Comparison of ENCODE assay signal across 19 cellular contexts in genomic region chr10:133129151-133129853, GRCh38. TPM values are rescaled to one million over a fixed set of nuclear protein-coding genes. Genes with fewer than 3 reads are reported as not detected.
DNase-seq lines count a peak whose midpoint lies in the region; ATAC-seq and TF ChIP-seq lines count a peak whose summit lies in the region.
"Had no signal": no experiment of that assay in that cellular context is flagged by ENCODE, and none has a peak within 500 bp of the region (broad histone marks: within the 10 kb centered on the region; RNA-seq: fewer than 3 reads in every experiment).

No MANE protein-coding gene starts in this region.

- no peak overlapping the region for H2BK120ac ChIP-seq in neuronal stem cell (ENCODE audit: low read depth, low read length)

- POLR2A ChIA-PET in SK-N-SH (lab: Yijun Ruan, JAX) = no interaction called here

- no peak for TF ChIP-seq CTCF in SK-N-SH (IDR thresholded peaks at IDR 0.05)

- no peaks in the 10 kb centered on the region for H3K4me1 Mint-ChIP-seq in stimulated activated naive CD8-positive, alpha-beta T cell treated with anti-CD3 and anti-CD28 coated beads, Interleukin-15, amount 100 ng/mL, for 72 hours

- no peak overlapping the region for H2BK5ac ChIP-seq in neuronal stem cell (ENCODE audit: low read length)

- H3K9me2 ChIP-seq in SK-N-SH = no peaks in the 10 kb centered on the region

- ATAC-seq in SK-N-SH treated with all-trans-retinoic acid at 6 μM for 48 hours = no peak
- ATAC-seq in stimulated activated naive CD8-positive, alpha-beta T cell treated with anti-CD3 and anti-CD28 coated beads, Interleukin-15, amount 100 ng/mL, for 72 hours = peak; percentile 29
- no peak for ATAC-seq in stimulated activated naive CD8-positive, alpha-beta T cell treated with anti-CD3 and anti-CD28 coated beads, Interleukin-15, Interleukin-2, amounts not matched to agents 100 U/mL and 50 U/mL, for 24 hours
- no peak for ATAC-seq in GM18520 (IDR thresholded peaks at IDR 0.05; ENCODE audit: unreplicated experiment)
- ATAC-seq in GM19328 (IDR thresholded peaks at IDR 0.05; ENCODE audit: unreplicated experiment) = no peak

- H3K27me3 ChIP-seq in SK-N-SH (ENCODE audit: insufficient read depth) (no peaks in the 10 kb centered on the region), neuronal stem cell (ENCODE audit: control insufficient read depth in 3 of 3, insufficient read depth in 3 of 3, low read depth in 1 of 3, low read length in 3 of 3) (peaks cover 0 to 8% (median 4%) of the 10 kb centered on the region in 3 experiments)

- no peak for TF ChIP-seq RAD21 in SK-N-SH (IDR thresholded peaks at IDR 0.05; ENCODE audit: low read length)

- H3K27ac ChIP-seq in SK-N-SH (ENCODE audit: low read depth in 2 of 2, low read length in 1 of 2) (no peak overlapping the region), neuronal stem cell (replicated peaks; ENCODE audit: low read length) (no peak overlapping the region)
- H3K27ac ChIP-seq: 22Rv1 had no signal

- H3K36me3 ChIP-seq in SK-N-SH (replicated peaks in 1 of 2; ENCODE audit: control insufficient read depth in 1 of 2, insufficient read depth in 2 of 2, low read length in 1 of 2) = no peaks in the 10 kb centered on the region
- no peaks in the 10 kb centered on the region for H3K36me3 ChIP-seq in neuronal stem cell (replicated peaks in 1 of 2; ENCODE audit: control insufficient read depth in 2 of 2, insufficient read depth in 2 of 2, low read length in 2 of 2)

- H3K9me3 ChIP-seq in SK-N-SH = no peaks in the 10 kb centered on the region
- peaks cover 0 to 6% of the 10 kb centered on the region in 2 donors for H3K9me3 ChIP-seq in neuronal stem cell (replicated peaks in 1 of 2; ENCODE audit: control insufficient read depth in 2 of 2, insufficient read depth in 1 of 2, low read depth in 1 of 2, low read length in 2 of 2)

- H3K79me2 ChIP-seq in SK-N-SH (ENCODE audit: insufficient read depth) = no peaks in the 10 kb centered on the region

- peaks cover 22% of the 10 kb centered on the region for H3K27me3 Mint-ChIP-seq in stimulated activated naive CD8-positive, alpha-beta T cell treated with anti-CD3 and anti-CD28 coated beads, Interleukin-15, amount 100 ng/mL, for 72 hours

- no peaks in the 10 kb centered on the region for H3K79me1 ChIP-seq in neuronal stem cell (ENCODE audit: low read depth, low read length)

- no peaks in the 10 kb centered on the region for H4K20me1 ChIP-seq in SK-N-SH (ENCODE audit: insufficient read depth)

- H3K27ac Mint-ChIP-seq in stimulated activated naive CD8-positive, alpha-beta T cell treated with anti-CD3 and anti-CD28 coated beads, Interleukin-15, amount 100 ng/mL, for 72 hours = no peak overlapping the region
- H3K27ac Mint-ChIP-seq: CD4-positive, alpha-beta memory T cell; HFFc6 had no signal

- H3K4me3 ChIP-seq in SK-N-SH (ENCODE audit: low read depth in 2 of 2, low read length in 1 of 2) (no peak overlapping the region), neuronal stem cell (ENCODE audit: low read length in 2 of 2) (no peak overlapping the region)

- no peak overlapping the region for H3K4me3 Mint-ChIP-seq in stimulated activated naive CD8-positive, alpha-beta T cell treated with anti-CD3 and anti-CD28 coated beads, Interleukin-15, amount 100 ng/mL, for 72 hours
- H3K4me3 Mint-ChIP-seq: HFFc6 had no signal

- H3K14ac ChIP-seq in neuronal stem cell (ENCODE audit: low read length) = no peak overlapping the region

- no peak overlapping the region for H2AFZ ChIP-seq in SK-N-SH (ENCODE audit: low read depth)
- peak overlapping the region; percentile 27 for H2AFZ ChIP-seq in neuronal stem cell (ENCODE audit: low read length)

- H3K4ac ChIP-seq in neuronal stem cell (ENCODE audit: low read length) = no peak overlapping the region

- H3K4me1 ChIP-seq in SK-N-SH (ENCODE audit: control insufficient read depth in 1 of 2, insufficient read depth in 2 of 2, low read depth in 1 of 2, low read length in 1 of 2) = no peaks in the 10 kb centered on the region
- H3K4me1 ChIP-seq in neuronal stem cell (ENCODE audit: control insufficient read depth in 2 of 2, insufficient read depth in 1 of 2, low read depth in 1 of 2, low read length in 2 of 2) = peaks cover 0 to 5% of the 10 kb centered on the region in 2 donors

- H3F3A ChIP-seq in SK-N-SH (replicated peaks; ENCODE audit: insufficient read depth) = no peaks in the 10 kb centered on the region

- H3K9me3 Mint-ChIP-seq in stimulated activated naive CD8-positive, alpha-beta T cell treated with anti-CD3 and anti-CD28 coated beads, Interleukin-15, amount 100 ng/mL, for 72 hours = no peaks in the 10 kb centered on the region
- H3K9me3 Mint-ChIP-seq: CD4-positive, alpha-beta memory T cell had no signal

- H2AK5ac ChIP-seq in neuronal stem cell (ENCODE audit: low read depth, low read length) = no peak overlapping the region

- no peak overlapping the region for H4K91ac ChIP-seq in neuronal stem cell (ENCODE audit: low read depth, low read length, poor library complexity)

- H3K18ac ChIP-seq in neuronal stem cell (ENCODE audit: low read length) = no peak overlapping the region

- H3K9ac ChIP-seq in SK-N-SH (no peak overlapping the region), neuronal stem cell (ENCODE audit: low read depth, low read length, poor library complexity) (peak overlapping the region; percentile 70)

- WGBS in SK-N-SH (ENCODE audit: low lambda C conversion rate) = 59% methylated on average over 31 of the region's 35 CpGs
- no CpG with 5 or more reads among the region's 35 CpGs for WGBS in neuronal stem cell (ENCODE audit: extremely low coverage in 2 of 2, insufficient read length in 2 of 2, insufficient replicate concordance in 1 of 2), 2 donors

- no peak overlapping the region for H3K4me2 ChIP-seq in SK-N-SH
- H3K4me2 ChIP-seq in neuronal stem cell (ENCODE audit: insufficient read depth, low read length, poor library complexity, severe bottlenecking) = no peak overlapping the region

- peak overlapping the region; percentile 25 for H3K23ac ChIP-seq in neuronal stem cell (ENCODE audit: low read depth, low read length, poor library complexity)

- CTCF ChIA-PET in SK-N-SH (lab: Yijun Ruan, JAX) = interaction anchor here (2.7 to 3.0 kb wide), 2 partner anchors 14 to 225 kb away, joined by 6 read pairs; no protein-coding TSS in a partner anchor

- peak; percentile 30 for DNase-seq in SK-N-SH
- DNase-seq in stimulated activated naive CD8-positive, alpha-beta T cell treated with anti-CD3 and anti-CD28 coated beads, Interleukin-15, amount 100 ng/mL, for 72 hours = no peak
- DNase-seq in stimulated activated naive CD8-positive, alpha-beta T cell treated with anti-CD3 and anti-CD28 coated beads, Interleukin-15, Interleukin-2, amounts not matched to agents 100 U/mL and 50 U/mL, for 24 hours = no peak
- no peak for DNase-seq in neuronal stem cell (ENCODE audit: low spot score)
- no peak for DNase-seq in stimulated activated CD4-positive, alpha-beta T cell treated with anti-CD3 and anti-CD28 coated beads, Interleukin-4, amount 100 ng/mL, for 24 hours
- DNase-seq: CD4-positive, alpha-beta memory T cell; GF-D8; HFFc6; KBM-7; NCI-H1436; NCI-H2029; NCI-H2171; NCI-H446; NCI-H748 treated with DMSO at 0.1 percent for 48 hours had no signal

- no peak for TF ChIP-seq EP300 in SK-N-SH (IDR thresholded peaks at IDR 0.05; ENCODE audit: borderline replicate concordance in 1 of 2, low read depth in 1 of 2, low read length in 1 of 2)

- H2BK12ac ChIP-seq in neuronal stem cell (ENCODE audit: low read length) = no peak overlapping the region

- H4K8ac ChIP-seq in neuronal stem cell (ENCODE audit: low read depth, low read length) = no peak overlapping the region

- no peak overlapping the region for H2BK15ac ChIP-seq in neuronal stem cell (ENCODE audit: low read length)

TF ChIP-seq in SK-N-SH, 30 proteins besides CTCF, POLR2A, EP300 and RAD21 (continues in another document):
- TF ChIP-seq SMC3 (IDR thresholded peaks at IDR 0.05; ENCODE audit: low read depth, low read length) (no peak), EZH2phosphoT487 (IDR thresholded peaks at IDR 0.05; ENCODE audit: borderline replicate concordance, low read depth) (no peak), RFX5 (IDR thresholded peaks at IDR 0.05; ENCODE audit: low read length) (no peak), FOXM1 (IDR thresholded peaks at IDR 0.05; ENCODE audit: low read depth) (no peak)

TF ChIP-seq in SK-N-SH treated with all-trans-retinoic acid at 6 μM for 48 hours, 23 proteins besides CTCF, POLR2A, EP300 and RAD21 (continues in another document):
- no peak for TF ChIP-seq OSR1 (CRISPR knock-in tag; IDR thresholded peaks at IDR 0.05)
- no peak for TF ChIP-seq ZC3H10 (CRISPR knock-in tag; IDR thresholded peaks at IDR 0.05)
- TF ChIP-seq ZNF70 (CRISPR knock-in tag; IDR thresholded peaks at IDR 0.05) = no peak
- no peak for TF ChIP-seq CREB5 (CRISPR knock-in tag; IDR thresholded peaks at IDR 0.05; ENCODE audit: low read depth)

RNA-seq across cellular contexts. Expression of gene KNDC1, which starts 30.7 kb away (rescaled TPM):
- 1.4 TPM in 2 replicates for polyA plus RNA-seq in SK-N-SH (2012; rRNA removed)
- polyA plus RNA-seq in SK-N-SH (2012; cell fraction: cytosol; rRNA removed) = 0.26 and 0.76 TPM in 2 replicates
- 3.6 and 6.5 TPM in 2 replicates for polyA plus RNA-seq in SK-N-SH (2012; cell fraction: nucleus; rRNA removed)
- 6.4 TPM for polyA plus RNA-seq in neuronal stem cell (2013, experiment 1 of 2)
- polyA plus RNA-seq in neuronal stem cell (2013, experiment 2 of 2) = 6.1 TPM

RNA-seq across cellular contexts. Expression of gene ADGRA1, which starts 41.6 kb away (rescaled TPM):
- not detected in 2 replicates for polyA plus RNA-seq in SK-N-SH (2012; rRNA removed)
- not detected in 2 replicates for polyA plus RNA-seq in SK-N-SH (2012; cell fraction: cytosol; rRNA removed)
- not detected in 2 replicates for polyA plus RNA-seq in SK-N-SH (2012; cell fraction: nucleus; rRNA removed)
- 0.08 TPM for polyA plus RNA-seq in neuronal stem cell (2013, experiment 1 of 2)
- polyA plus RNA-seq in neuronal stem cell (2013, experiment 2 of 2) = 0.07 TPM
- polyA plus RNA-seq: BJ; CD4-positive, alpha-beta memory T cell had no signal
